10 cellular contexts compared by ENCODE assay signal in genomic region chr15:85584791-85585360, GRCh38.
DNase-seq lines count a peak whose midpoint lies in the region; ATAC-seq and TF ChIP-seq lines count a peak whose summit lies in the region.
"Had no signal": no experiment of that assay in that cellular context is flagged by ENCODE, and none has a peak within 500 bp of the region (broad histone marks: within the 10 kb centered on the region; RNA-seq: fewer than 3 reads in every experiment).

No MANE protein-coding gene starts in this region.

- H3K4me3 ChIP-seq in GM12865 (ENCODE audit: low read depth, low read length) (peak overlapping the region; percentile 42), Loucy (ENCODE audit: low read length, poor library complexity, severe bottlenecking) (peak overlapping the region; percentile 70), endocrine pancreas (ENCODE audit: control insufficient read depth, insufficient read depth, low read length) (peak overlapping the region; percentile 92), skeletal muscle tissue (ENCODE audit: low read length in 3 of 3) (peak overlapping the region; percentile 15 to 86 (median 71)), lower leg skin (ENCODE audit: low read depth, poor library complexity, severe bottlenecking) (no peak overlapping the region)

- H3K36me3 ChIP-seq in Loucy (ENCODE audit: insufficient read depth, low read length) (peaks cover 21% of the 10 kb centered on the region; the same call in 1 of the 2 replicates), endocrine pancreas (ENCODE audit: control insufficient read depth, insufficient read depth, low read length) (no peaks in the 10 kb centered on the region), skeletal muscle tissue (ENCODE audit: control insufficient read depth in 3 of 3, insufficient read depth in 3 of 3, low read length in 3 of 3) (peaks cover 0 to 3% (median 0%) of the 10 kb centered on the region in 3 donors)

- H3K9ac ChIP-seq in Loucy (ENCODE audit: low read depth, low read length, poor library complexity, severe bottlenecking) (peak overlapping the region; percentile 71), endocrine pancreas (ENCODE audit: control insufficient read depth, insufficient read depth, low read length) (no peak overlapping the region), skeletal muscle tissue (ENCODE audit: low read depth in 1 of 3, low read length in 3 of 3) (peak overlapping the region; percentile 81 to 96 (median 85))

- WGBS in lower leg skin, 2 donors: 52 to 53% methylated on average over 5 of the region's 5 CpGs

- no peaks in the 10 kb centered on the region for H3K9me2 ChIP-seq in Loucy (replicated peaks; ENCODE audit: low read depth, low read length)

- H3K4me2 ChIP-seq in Loucy (ENCODE audit: low read depth, low read length, poor library complexity, severe bottlenecking): peak overlapping the region; percentile 73

- H3K27ac ChIP-seq in skeletal muscle tissue (ENCODE audit: low read depth, low read length): peak overlapping the region; percentile 97

- H3F3A ChIP-seq in Loucy (ENCODE audit: low read depth): peaks cover 17% of the 10 kb centered on the region

- peak; percentile 69 for DNase-seq in GM12865 (ENCODE audit: low read depth)
- DNase-seq in lower leg skin (ENCODE audit: low spot score in 2 of 2): no peak
- no peak for DNase-seq in HPDE6-E6E7 (ENCODE audit: extremely low spot score)
- DNase-seq: GOT3, Kasumi-1, NCI-H345 had no signal

- H3K27me3 ChIP-seq in Loucy (ENCODE audit: insufficient read depth, low read length, poor library complexity, severe bottlenecking) (no peaks in the 10 kb centered on the region), endocrine pancreas (ENCODE audit: control insufficient read depth, insufficient read depth, low read length) (no peaks in the 10 kb centered on the region), skeletal muscle tissue (ENCODE audit: control insufficient read depth in 3 of 3, insufficient read depth in 3 of 3, low read length in 3 of 3) (no peaks in the 10 kb centered on the region)

- H3K4me1 ChIP-seq in Loucy (ENCODE audit: insufficient read depth, low read length, poor library complexity, severe bottlenecking): peaks cover 71% of the 10 kb centered on the region
- H3K4me1 ChIP-seq in endocrine pancreas (ENCODE audit: control insufficient read depth, insufficient read depth, low read length): peaks cover 6% of the 10 kb centered on the region
- H3K4me1 ChIP-seq in skeletal muscle tissue (ENCODE audit: control insufficient read depth in 3 of 3, insufficient read depth in 3 of 3, low read length in 3 of 3): peaks cover 49 to 72% (median 62%) of the 10 kb centered on the region in 3 donors

- no peak overlapping the region for H2AFZ ChIP-seq in Loucy (ENCODE audit: low read length)

- no peaks in the 10 kb centered on the region for H3K9me3 ChIP-seq in Loucy (ENCODE audit: insufficient read depth, low read depth, low read length)
- no peaks in the 10 kb centered on the region for H3K9me3 ChIP-seq in endocrine pancreas (ENCODE audit: control insufficient read depth, low read length)
- H3K9me3 ChIP-seq in skeletal muscle tissue (ENCODE audit: control insufficient read depth in 3 of 3, low read length in 3 of 3): no peaks in the 10 kb centered on the region

- peaks cover 56% of the 10 kb centered on the region for H3K79me2 ChIP-seq in Loucy (ENCODE audit: insufficient read depth, low read length)

- intact Hi-C loops in lower leg skin (cut with DNase I; ENCODE audit: low total_unique reads): no loop called here

- no peak for ATAC-seq in HG03342 (IDR thresholded peaks at IDR 0.05; ENCODE audit: unreplicated experiment)

- no peak for TF ChIP-seq POLR2A in lower leg skin (IDR thresholded peaks at IDR 0.05)

- no peak for TF ChIP-seq CTCF in GM12865 (IDR thresholded peaks at IDR 0.05; ENCODE audit: insufficient read depth, low read depth, low read length, missing control alignments)
- no peak for TF ChIP-seq CTCF in Loucy (conservative IDR thresholded peaks at IDR 0.05; ENCODE audit: low read length)
- TF ChIP-seq CTCF in lower leg skin (IDR thresholded peaks at IDR 0.05): no peak

- H4K20me1 ChIP-seq in Loucy (ENCODE audit: insufficient read depth, low read length, poor library complexity, severe bottlenecking): no peaks in the 10 kb centered on the region
